In the genomic region with DNA sequence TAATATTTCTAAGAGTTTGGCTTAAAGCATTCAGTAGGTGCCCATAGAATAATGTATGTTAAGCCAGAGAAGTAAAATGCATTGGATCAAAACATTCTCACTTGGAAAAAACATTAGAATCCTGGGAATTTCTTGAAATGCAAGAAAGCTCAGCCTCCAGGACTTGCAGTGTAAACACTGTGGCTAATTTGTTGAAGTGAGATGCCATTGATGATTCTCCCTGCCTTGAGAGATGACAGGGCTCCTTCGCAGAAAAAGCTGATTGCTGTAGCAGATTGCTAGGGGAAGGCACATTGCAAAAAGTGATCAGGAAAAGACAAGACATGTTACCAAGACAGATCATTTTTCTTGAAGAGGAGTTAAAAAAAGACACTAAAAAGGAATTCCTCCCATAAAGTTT, we compare ENCODE assay signal across 18 cellular contexts.
"Had no signal": no experiment of that assay in that cellular context is flagged by ENCODE, and none has a peak within 500 bp of the region (broad histone marks: within the 10 kb centered on the region; RNA-seq: fewer than 3 reads in every experiment).

No MANE protein-coding gene starts in this region.

- DNase-seq: activated CD4-positive, alpha-beta memory T cell treated with anti-CD3 and anti-CD28 coated beads, Interleukin-2, amount 10 ng/mL, durations not matched to agents 7 days and 5 days; activated CD4-positive, alpha-beta T cell treated with anti-CD3 and anti-CD28 coated beads for 48 hours; activated CD4-positive, CD25-positive, alpha-beta regulatory T cell; activated CD8-positive, alpha-beta memory T cell treated with anti-CD3 and anti-CD28 coated beads, Interleukin-2, amount 10 ng/mL, durations not matched to agents 7 days and 5 days; activated naive CD4-positive, alpha-beta T cell treated with Interleukin-2 at 50 U/mL for 16 hours; brain microvascular endothelial cell; colonic mucosa; erythroblast; left cardiac atrium; mesendoderm; natural killer cell; right cardiac atrium; stimulated activated CD4-positive, alpha-beta T cell treated with anti-CD3 and anti-CD28 coated beads, Interleukin-4, amount 100 ng/mL, for 24 hours; T-helper 1 cell; T-helper 9 cell had no signal

- H3K9me3 Mint-ChIP-seq: activated CD4-positive, alpha-beta memory T cell treated with anti-CD3 and anti-CD28 coated beads, Interleukin-2, amount 10 ng/mL, durations not matched to agents 7 days and 5 days; central memory CD8-positive, alpha-beta T cell; natural killer cell had no signal

- H3K27me3 ChIP-seq: brain microvascular endothelial cell, colonic mucosa had no signal

- H3K36me3 Mint-ChIP-seq: activated CD8-positive, alpha-beta memory T cell treated with anti-CD3 and anti-CD28 coated beads, Interleukin-2, amount 10 ng/mL, durations not matched to agents 7 days and 5 days; natural killer cell; stimulated activated effector memory CD8-positive, alpha-beta T cell treated with anti-CD3 and anti-CD28 coated beads, Interleukin-12 subunit alpha, Interleukin-12 subunit beta, amount 100 ng/mL, for 72 hours had no signal

- H3K9me3 ChIP-seq: colonic mucosa, prostate gland had no signal

- H3K4me1 ChIP-seq: colonic mucosa, prostate gland had no signal

- ATAC-seq: activated CD8-positive, alpha-beta memory T cell treated with anti-CD3 and anti-CD28 coated beads, Interleukin-2, amount 10 ng/mL, durations not matched to agents 7 days and 5 days; left cardiac atrium; natural killer cell; right cardiac atrium; stimulated activated effector memory CD8-positive, alpha-beta T cell treated with anti-CD3 and anti-CD28 coated beads, Interleukin-12 subunit alpha, Interleukin-12 subunit beta, amount 100 ng/mL, for 72 hours had no signal

- H3K4me1 Mint-ChIP-seq: activated CD4-positive, alpha-beta memory T cell treated with anti-CD3 and anti-CD28 coated beads, Interleukin-2, amount 10 ng/mL, durations not matched to agents 7 days and 5 days; activated CD8-positive, alpha-beta memory T cell treated with anti-CD3 and anti-CD28 coated beads, Interleukin-2, amount 10 ng/mL, durations not matched to agents 7 days and 5 days; central memory CD8-positive, alpha-beta T cell; natural killer cell; stimulated activated effector memory CD8-positive, alpha-beta T cell treated with anti-CD3 and anti-CD28 coated beads, Interleukin-12 subunit alpha, Interleukin-12 subunit beta, amount 100 ng/mL, for 72 hours had no signal

- H3K27me3 Mint-ChIP-seq: activated CD4-positive, alpha-beta memory T cell treated with anti-CD3 and anti-CD28 coated beads, Interleukin-2, amount 10 ng/mL, durations not matched to agents 7 days and 5 days had no signal

- H3K27ac ChIP-seq: brain microvascular endothelial cell, colonic mucosa, prostate gland had no signal

- H3K27ac Mint-ChIP-seq: activated CD4-positive, alpha-beta memory T cell treated with anti-CD3 and anti-CD28 coated beads, Interleukin-2, amount 10 ng/mL, durations not matched to agents 7 days and 5 days; activated CD8-positive, alpha-beta memory T cell treated with anti-CD3 and anti-CD28 coated beads, Interleukin-2, amount 10 ng/mL, durations not matched to agents 7 days and 5 days; natural killer cell; stimulated activated effector memory CD8-positive, alpha-beta T cell treated with anti-CD3 and anti-CD28 coated beads, Interleukin-12 subunit alpha, Interleukin-12 subunit beta, amount 100 ng/mL, for 72 hours had no signal

- H3K4me3 ChIP-seq: colonic mucosa, prostate gland had no signal

- H3K4me3 Mint-ChIP-seq: activated CD4-positive, alpha-beta memory T cell treated with anti-CD3 and anti-CD28 coated beads, Interleukin-2, amount 10 ng/mL, durations not matched to agents 7 days and 5 days; activated CD8-positive, alpha-beta memory T cell treated with anti-CD3 and anti-CD28 coated beads, Interleukin-2, amount 10 ng/mL, durations not matched to agents 7 days and 5 days; central memory CD8-positive, alpha-beta T cell; natural killer cell; stimulated activated effector memory CD8-positive, alpha-beta T cell treated with anti-CD3 and anti-CD28 coated beads, Interleukin-12 subunit alpha, Interleukin-12 subunit beta, amount 100 ng/mL, for 72 hours had no signal

- H3K36me3 ChIP-seq: brain microvascular endothelial cell, colonic mucosa, prostate gland had no signal
